In the genomic region with DNA sequence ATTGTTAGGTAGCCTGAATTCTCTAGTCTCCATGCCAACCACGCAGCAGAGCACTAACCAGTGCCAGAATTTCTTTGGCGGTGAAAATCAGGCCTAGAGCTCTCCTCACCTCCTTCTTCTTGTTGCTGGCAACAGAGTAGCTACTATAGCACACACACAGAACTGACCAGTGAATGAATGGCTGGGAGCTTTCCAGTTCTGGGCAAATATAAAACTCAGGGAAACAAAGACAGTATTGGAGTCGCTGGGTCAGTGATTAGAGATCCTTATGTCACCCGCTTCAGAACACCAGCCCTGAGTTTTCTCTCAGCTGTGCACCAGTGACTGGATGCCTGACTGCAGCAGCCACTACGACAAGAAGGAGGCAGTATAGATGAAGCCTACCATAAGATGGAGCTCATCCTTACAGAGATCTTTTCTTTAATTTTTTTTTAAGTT, we compare ENCODE assay signal across 18 cellular contexts. TPM values are rescaled to one million over a fixed set of nuclear protein-coding genes. Genes with fewer than 3 reads are reported as not detected.
DNase-seq lines count a peak whose midpoint lies in the region; ATAC-seq and TF ChIP-seq lines count a peak whose summit lies in the region.
"Had no signal": no experiment of that assay in that cellular context is flagged by ENCODE, and none has a peak within 500 bp of the region (broad histone marks: within the 10 kb centered on the region; RNA-seq: fewer than 3 reads in every experiment).

No MANE protein-coding gene starts in this region.

- RAD21 ChIA-PET in HCT116 (lab: Charles Lee; ENCODE audit: low non-redundant PET in 1 of 2, low total read pairs in 2 of 2, uncharacterized antibody in 2 of 2, unreplicated experiment in 2 of 2): interaction anchor here in 1 of 2 experiments (0.8 kb wide), 1 partner anchor 194 kb away, joined by 3 read pairs; no protein-coding TSS in a partner anchor

- H3K4me3 ChIP-seq in HCT116 (replicated peaks in 1 of 2; ENCODE audit: low read depth in 1 of 2, low read length in 2 of 2) (no peak overlapping the region), body of pancreas (no peak overlapping the region), heart right ventricle (no peak overlapping the region), GM23248 (no peak overlapping the region), lower leg skin (ENCODE audit: low read depth, poor library complexity, severe bottlenecking) (no peak overlapping the region)
- H3K4me3 ChIP-seq: lung had no signal

- no peaks in the 10 kb centered on the region for H3K9me2 ChIP-seq in HCT116 (ENCODE audit: insufficient read depth)
- H3K9me2 ChIP-seq in GM23248 (ENCODE audit: insufficient read depth): no peaks in the 10 kb centered on the region

- H3K4me2 ChIP-seq in HCT116 (ENCODE audit: low read length): no peak overlapping the region
- no peak overlapping the region for H3K4me2 ChIP-seq in GM23248 (ENCODE audit: unreplicated experiment)
- H3K4me2 ChIP-seq: KMS-11 had no signal

- TF ChIP-seq POLR2A in HCT116 (IDR thresholded peaks at IDR 0.05; ENCODE audit: borderline replicate concordance, extremely low read depth, insufficient read depth, insufficient read length) (no peak), body of pancreas (IDR thresholded peaks at IDR 0.05) (peak in 1 of 3 donors; percentile 18), lower leg skin (IDR thresholded peaks at IDR 0.05) (no peak)

- peak; percentile 39; the same call in 1 of the 2 replicates for ATAC-seq in HCT116
- peak; percentile 94 for ATAC-seq in body of pancreas
- peak; percentile 59 to 91 (median 76) for ATAC-seq in heart right ventricle
- ATAC-seq: activated CD8-positive, alpha-beta T cell treated with anti-CD3 and anti-CD28 coated beads, Interleukin-2, amount 10 ng/mL, durations not matched to agents 7 days and 5 days had no signal

- CTCF ChIA-PET in HCT116 (lab: Charles Lee): interaction anchor here (1.2 to 2.2 kb wide), 4 partner anchors 141 to 262 kb away, joined by 3 to 11 read pairs (median 4); no protein-coding TSS in a partner anchor

- TF ChIP-seq CTCF in HCT116 (IDR thresholded peaks at IDR 0.05 in 2 of 3, conservative IDR thresholded peaks at IDR 0.05 in 1 of 3; ENCODE audit: borderline replicate concordance in 1 of 3, insufficient read depth in 1 of 3, low read depth in 2 of 3, low read length in 2 of 3) (peak in 1 of 3 experiments; percentile 19; a peak in 1 of 6 replicates), body of pancreas (IDR thresholded peaks at IDR 0.05) (peak in 3 of 7 experiments; percentile 14 to 27 (median 20)), heart right ventricle (IDR thresholded peaks at IDR 0.05) (peak in 3 of 9 donors; percentile 14 to 27 (median 26)), lower leg skin (IDR thresholded peaks at IDR 0.05) (no peak)

- H3K27me3 ChIP-seq in HCT116 (ENCODE audit: insufficient read depth, low read length) (no peaks in the 10 kb centered on the region), body of pancreas (no peaks in the 10 kb centered on the region), heart right ventricle (no peaks in the 10 kb centered on the region), GM23248 (replicated peaks; ENCODE audit: insufficient read depth) (no peaks in the 10 kb centered on the region)

- DNase-seq in HCT116 (ENCODE audit: low read depth, low spot score) (no peak), body of pancreas (peak; percentile 43 to 70 (median 56)), heart right ventricle (peak in 1 of 2 donors; percentile 47), posterior cingulate gyrus (peak in 9 of 10 donors; percentile 40 to 96 (median 67)), GM23248 (no peak), NCI-H2081 treated with DMSO at 0.1 percent for 48 hours (lab: John Stamatoyannopoulos, UW) (no peak), lower leg skin (ENCODE audit: low spot score in 2 of 2) (no peak)
- DNase-seq in stimulated activated naive CD4-positive, alpha-beta T cell treated with Interleukin-2 at 50 U/mL for 16 hours (lab: John Stamatoyannopoulos, UW): no peak
- DNase-seq: activated CD8-positive, alpha-beta T cell treated with anti-CD3 and anti-CD28 coated beads, Interleukin-2, amount 10 ng/mL, durations not matched to agents 7 days and 5 days; activated naive CD4-positive, alpha-beta T cell treated with anti-CD3 and anti-CD28 coated beads, Interleukin-2, amount 10 ng/mL, durations not matched to agents 7 days and 5 days; effector CD4-positive, alpha-beta T cell; glutamatergic neuron; NCI-H2029; stimulated activated CD4-positive, alpha-beta T cell treated with anti-CD3 and anti-CD28 coated beads, Interleukin-4, amount 100 ng/mL, for 24 hours; T-helper 9 cell had no signal

- H2AFZ ChIP-seq in HCT116 (ENCODE audit: low read depth, low read length, poor library complexity, severe bottlenecking) (no peak overlapping the region), GM23248 (no peak overlapping the region)

- in situ Hi-C loops in GM23248 (cut with MboI): no loop called here

- H3K36me3 ChIP-seq in HCT116 (ENCODE audit: control insufficient read depth in 1 of 2, insufficient read depth in 2 of 2, low read length in 2 of 2) (no peaks in the 10 kb centered on the region), body of pancreas (replicated peaks in 1 of 2; ENCODE audit: insufficient read depth in 1 of 2, low read depth in 2 of 2) (no peaks in the 10 kb centered on the region), heart right ventricle (no peaks in the 10 kb centered on the region), GM23248 (ENCODE audit: low read depth) (no peaks in the 10 kb centered on the region)

- H3K4me1 ChIP-seq in HCT116 (ENCODE audit: control insufficient read depth in 1 of 2, insufficient read depth in 2 of 2, low read length in 2 of 2) (peaks cover 0 to 32% of the 10 kb centered on the region in 2 experiments; a peak in 3 of 4 replicates), body of pancreas (peaks cover 10% of the 10 kb centered on the region), heart right ventricle (peaks cover 0 to 28% (median 10%) of the 10 kb centered on the region in 9 donors), GM23248 (ENCODE audit: insufficient read depth) (peaks cover 26% of the 10 kb centered on the region)

- no peak for TF ChIP-seq RAD21 in HCT116 (IDR thresholded peaks at IDR 0.05; ENCODE audit: low read depth)

- POLR2A ChIA-PET in HCT116 (lab: Charles Lee): no interaction called here

- H4K20me1 ChIP-seq in HCT116 (ENCODE audit: insufficient read depth) (no peaks in the 10 kb centered on the region), GM23248 (ENCODE audit: insufficient read depth) (no peaks in the 10 kb centered on the region)

- no peaks in the 10 kb centered on the region for H3K9me3 ChIP-seq in HCT116 (ENCODE audit: control insufficient read depth in 1 of 2, insufficient read depth in 1 of 2, low read depth in 1 of 2, low read length in 2 of 2)
- no peaks in the 10 kb centered on the region for H3K9me3 ChIP-seq in body of pancreas
- no peaks in the 10 kb centered on the region for H3K9me3 ChIP-seq in heart right ventricle
- H3K9me3 ChIP-seq in GM23248 (ENCODE audit: low read depth): no peaks in the 10 kb centered on the region

- H3K27ac ChIP-seq in HCT116 (ENCODE audit: low read depth, low read length): no peak overlapping the region
- peak overlapping the region in 3 of 4 donors; percentile 6 to 74 (median 58) for H3K27ac ChIP-seq in body of pancreas
- peak overlapping the region in 3 of 10 donors; percentile 0 to 24 (median 19) for H3K27ac ChIP-seq in heart right ventricle
- H3K27ac ChIP-seq in GM23248: no peak overlapping the region
- H3K27ac ChIP-seq: C4-2B, KMS-11 had no signal

- H3K79me2 ChIP-seq in HCT116 (ENCODE audit: insufficient read depth, low read length): no peaks in the 10 kb centered on the region
- no peaks in the 10 kb centered on the region for H3K79me2 ChIP-seq in GM23248 (ENCODE audit: insufficient read depth)

- WGBS in body of pancreas, 2 donors: 22 to 47% methylated on average over 5 of the region's 5 CpGs
- 45 to 54% methylated on average over 5 of the region's 5 CpGs for WGBS in heart right ventricle, 2 donors
- WGBS in GM23248 (ENCODE audit: low coverage in 1 of 2, low lambda C conversion rate in 2 of 2, missing lambda C conversion rate in 2 of 2), 2 experiments: 83 to 84% methylated on average over 5 of the region's 5 CpGs
- WGBS in lower leg skin, 2 donors: 77 to 81% methylated on average over 5 of the region's 5 CpGs

- intact Hi-C loops in HCT116 (cut with micrococcal nuclease): loop anchor here (2.0 kb wide), 1 partner anchor 21 kb away; no protein-coding TSS in a partner anchor
- intact Hi-C loops in body of pancreas (cut with DNase I): no loop called here
- intact Hi-C loops in heart right ventricle (cut with DNase I): loop anchor here in 7 of 10 donors (5.0 to 10.0 kb wide), 6 partner anchors 109 to 477 kb away; no protein-coding TSS in a partner anchor
- intact Hi-C loops in posterior cingulate gyrus (cut with DNase I): loop anchor here (1.0 kb wide), 1 partner anchor 26 kb away; no protein-coding TSS in a partner anchor
- intact Hi-C loops in lower leg skin (cut with DNase I; ENCODE audit: low total_unique reads): no loop called here

- BruUV-seq in HCT116 (replicated peaks; lab: Mats Ljungman, UMichigan): no TSS peak

- H3F3A ChIP-seq in GM23248 (ENCODE audit: insufficient read depth): peaks cover 14% of the 10 kb centered on the region

- H3K9ac ChIP-seq in HCT116 (ENCODE audit: low read length) (no peak overlapping the region), GM23248 (no peak overlapping the region)
- H3K9ac ChIP-seq: KMS-11 had no signal

RNA-seq across cellular contexts. Expression of a gene that starts 26.9 kb away (rescaled TPM):
- total RNA-seq in HCT116 (2021; ENCODE audit: unreplicated experiment) (27.5 TPM), body of pancreas (10 to 100 TPM in 1 of 2 donors, 1 to 10 TPM in 1; 4.9 to 11.9 TPM), heart right ventricle (10 to 100 TPM; 40.2 to 72.2 (median 57.5) TPM), lower leg skin (10 to 100 TPM; 11.3 to 16.6 (median 14.3) TPM)
- polyA plus RNA-seq in HCT116 (2012): 8.3 and 8.8 TPM in 2 replicates
- polyA plus RNA-seq in heart right ventricle (10 to 100 TPM; 17.8 to 23.1 TPM), GM23248 (2016; fragmentation: Nextera tagmentation; extraction: Ambion mirVana) (11.2 and 12.0 TPM in 2 replicates)
- total RNA-seq in GM23248 (2014; rRNA removed; shearing (Covaris generic)): 16.5 and 18.3 TPM in 2 replicates

RNA-seq across cellular contexts. Expression of a gene that starts 30.8 kb away (rescaled TPM):
- total RNA-seq in HCT116 (2021; ENCODE audit: unreplicated experiment) (2.9 TPM), body of pancreas (1 to 10 TPM in 1 of 2 donors, under 1 TPM in 1; 0.52 to 1.6 TPM), heart right ventricle (1 to 10 TPM; 1.2 to 4.4 (median 2.0) TPM), lower leg skin (under 1 TPM in 2 of 4 donors, not detected in 2; 0.39 to 0.72 TPM)
- polyA plus RNA-seq in HCT116 (2012): not detected in 2 replicates
- polyA plus RNA-seq in heart right ventricle (1 to 10 TPM; 1.3 to 1.9 TPM), GM23248 (2016; fragmentation: Nextera tagmentation; extraction: Ambion mirVana) (11.3 and 14.1 TPM in 2 replicates)
- 1.9 and 12.3 TPM in 2 replicates for total RNA-seq in GM23248 (2014; rRNA removed; shearing (Covaris generic))

RNA-seq across cellular contexts. Expression of a gene that starts 54.4 kb away (rescaled TPM):
- total RNA-seq in HCT116 (2021; ENCODE audit: unreplicated experiment): 167 TPM
- polyA plus RNA-seq in HCT116 (2012): 36.9 and 46.1 TPM in 2 replicates
- total RNA-seq in body of pancreas: 10 to 100 TPM; 40.5 to 51.4 TPM
- 100 to 1,000 TPM in 1 of 10 donors, 10 to 100 TPM in 9; 73.4 to 100 (median 85.9) TPM for total RNA-seq in heart right ventricle
- polyA plus RNA-seq in heart right ventricle: 10 to 100 TPM; 15.8 to 41.7 TPM
- total RNA-seq in GM23248 (2014; rRNA removed; shearing (Covaris generic)): 152 and 163 TPM in 2 replicates
- 97.7 and 98.7 TPM in 2 replicates for polyA plus RNA-seq in GM23248 (2016; fragmentation: Nextera tagmentation; extraction: Ambion mirVana)
- 100 to 1,000 TPM in 1 of 4 donors, 10 to 100 TPM in 3; 33.5 to 112 (median 60.6) TPM for total RNA-seq in lower leg skin

Comparison
In these comparisons a context has a peak if more than half of its experiments do, and no peak if none do; other contexts are left out.
1. ATAC-seq: peak in every context shown above with its lines; median percentile 94 in body of pancreas; 76 in heart right ventricle; 39 in HCT116.
2. DNase-seq: peak in body of pancreas (4 of 4) and posterior cingulate gyrus (9 of 10); none in HCT116 (single experiment), GM23248 (single experiment), NCI-H2081 treated with DMSO at 0.1 percent for 48 hours (single experiment), lower leg skin (0 of 2) and stimulated activated naive CD4-positive, alpha-beta T cell treated with Interleukin-2 at 50 U/mL for 16 hours (single experiment).
3. H3K27ac ChIP-seq: peak in body of pancreas (3 of 4); none in HCT116 (single experiment) and GM23248 (single experiment).
4. intact Hi-C loops: an anchor here in HCT116 (2.0 kb wide), heart right ventricle (5.0 to 10.0 kb wide) and posterior cingulate gyrus (1.0 kb wide); none called in body of pancreas and lower leg skin.